ENCODE assay signal across 3 cellular contexts in genomic region chr13:99993660-99994455, GRCh38.
TF ChIP-seq lines count a peak whose summit lies in the region.

No MANE protein-coding gene starts in this region.

TF ChIP-seq in A549, 52 proteins besides CTCF, POLR2A, EP300 and RAD21:
- TF ChIP-seq SREBF2 (IDR thresholded peaks at IDR 0.05), result no peak
- TF ChIP-seq RNF2 (IDR thresholded peaks at IDR 0.05; ENCODE audit: borderline replicate concordance, low read depth), result peak; percentile 9; the same call in 1 of the 2 replicates
- TF ChIP-seq CBX8 (IDR thresholded peaks at IDR 0.05), result peak; percentile 61; the same call in 1 of the 2 replicates
- no peak for TF ChIP-seq MYC (IDR thresholded peaks at IDR 0.05; ENCODE audit: borderline replicate concordance, low read length)

TF ChIP-seq in GM23338, 12 proteins besides CTCF, POLR2A, EP300 and RAD21:
- TF ChIP-seq NANOG (IDR thresholded peaks at IDR 0.05; ENCODE audit: borderline replicate concordance) (no peak), EZH2 (IDR thresholded peaks at IDR 0.05; ENCODE audit: low read depth, unreplicated experiment) (peak; percentile 37), ZNF331 (CRISPR knock-in tag; IDR thresholded peaks at IDR 0.05; ENCODE audit: low read depth) (no peak)

TF ChIP-seq in WTC11, 78 proteins besides CTCF, POLR2A, EP300 and RAD21:
- TF ChIP-seq EMX1 (CRISPR knock-in tag; IDR thresholded peaks at IDR 0.05) (no peak), GRHL2 (CRISPR knock-in tag; IDR thresholded peaks at IDR 0.05; ENCODE audit: insufficient replicate concordance, severe bottlenecking) (no peak), ZNF219 (CRISPR knock-in tag; IDR thresholded peaks at IDR 0.05; ENCODE audit: borderline replicate concordance) (no peak), SP1 (CRISPR knock-in tag; conservative IDR thresholded peaks at IDR 0.05) (no peak)
